23 cellular contexts compared by ENCODE assay signal in genomic region chr16:86806838-86807351, GRCh38.
DNase-seq lines count a peak whose midpoint lies in the region; ATAC-seq and TF ChIP-seq lines count a peak whose summit lies in the region.
"Had no signal": no experiment of that assay in that cellular context is flagged by ENCODE, and none has a peak within 500 bp of the region (broad histone marks: within the 10 kb centered on the region; RNA-seq: fewer than 3 reads in every experiment).

No MANE protein-coding gene starts in this region.

- TF ChIP-seq CTCF in cardiac muscle cell (IDR thresholded peaks at IDR 0.05; ENCODE audit: low read depth, low read length) (no peak), nephron (IDR thresholded peaks at IDR 0.05; ENCODE audit: unreplicated experiment in 3 of 3) (no peak), RWPE1 (conservative IDR thresholded peaks at IDR 0.05; ENCODE audit: low read depth) (no peak)

- no peak overlapping the region for H3K4me3 ChIP-seq in cardiac muscle cell
- H3K4me3 ChIP-seq: BLaER1, GM12878, MG63 had no signal

- H3K4me1 ChIP-seq in cardiac muscle cell (ENCODE audit: low read depth): peaks cover 3% of the 10 kb centered on the region
- H3K4me1 ChIP-seq: BLaER1, parathyroid adenoma had no signal

- H3K27me3 Mint-ChIP-seq in nephron (ENCODE audit: low read depth): peaks cover 34% of the 10 kb centered on the region

- H3K9me3 Mint-ChIP-seq in nephron: no peaks in the 10 kb centered on the region
- H3K9me3 Mint-ChIP-seq: effector memory CD8-positive, alpha-beta T cell had no signal

- H3K9me3 ChIP-seq in cardiac muscle cell (ENCODE audit: low read depth): no peaks in the 10 kb centered on the region
- H3K9me3 ChIP-seq: MG63 had no signal

- POLR2A ChIA-PET in RWPE1 (lab: Yijun Ruan, JAX; ENCODE audit: low non-redundant PET): no interaction called here

- intact Hi-C loops in Right ventricle myocardium inferior (cut with DNase I): no loop called here

- no peaks in the 10 kb centered on the region for H3K36me3 ChIP-seq in cardiac muscle cell
- H3K36me3 ChIP-seq: BLaER1, MG63 had no signal

- H3K4me3 Mint-ChIP-seq in nephron: peak overlapping the region; percentile 31 to 58 (median 39)
- H3K4me3 Mint-ChIP-seq: effector memory CD8-positive, alpha-beta T cell had no signal

- CTCF ChIA-PET in RWPE1 (lab: Yijun Ruan, JAX): no interaction called here

- DNase-seq in cardiac muscle cell (ENCODE audit: low read depth in 1 of 2, low spot score in 1 of 2): peak in 1 of 2 donors; percentile 62
- DNase-seq in Right ventricle myocardium inferior (ENCODE audit: missing footprints): no peak
- DNase-seq in glomerular visceral epithelial cell (ENCODE audit: extremely low spot score): peak; percentile 6
- no peak for DNase-seq in T-helper 9 cell
- DNase-seq in RWPE1 (ENCODE audit: low spot score): no peak
- DNase-seq: activated CD4-positive, alpha-beta T cell treated with anti-CD3 and anti-CD28 coated beads for 48 hours; activated CD8-positive, alpha-beta memory T cell treated with anti-CD3 and anti-CD28 coated beads, Interleukin-2, amount 50 U/mL, for 4 hours; activated effector memory CD4-positive, alpha-beta T cell treated with Interleukin-2 at 50 U/mL for 16 hours; effector memory CD8-positive, alpha-beta T cell; GDM1; hippocampal formation; left ventricle myocardium superior; MG63; NCI-H1694; NCI-H446; stimulated activated CD8-positive, alpha-beta memory T cell treated with anti-CD3 and anti-CD28 coated beads, Interleukin-4, amount 100 ng/mL, for 48 hours; substantia nigra had no signal

- no peaks in the 10 kb centered on the region for H3K36me3 Mint-ChIP-seq in nephron (ENCODE audit: low read depth)

- H3K27ac ChIP-seq in cardiac muscle cell (peak overlapping the region; percentile 36), RWPE1 (no peak overlapping the region)
- H3K27ac ChIP-seq: BLaER1, parathyroid adenoma had no signal

- peaks cover 34% of the 10 kb centered on the region for H3K4me1 Mint-ChIP-seq in nephron

- peak overlapping the region; percentile 5 to 49 (median 40) for H3K27ac Mint-ChIP-seq in nephron
- H3K27ac Mint-ChIP-seq: effector memory CD8-positive, alpha-beta T cell had no signal

- H3K27me3 ChIP-seq in cardiac muscle cell: no peaks in the 10 kb centered on the region
- H3K27me3 ChIP-seq: BLaER1 had no signal

- ATAC-seq in Right ventricle myocardium inferior (no peak), GM21381 (IDR thresholded peaks at IDR 0.05; ENCODE audit: unreplicated experiment) (no peak), GM18868 (IDR thresholded peaks at IDR 0.05; ENCODE audit: unreplicated experiment) (no peak)
- ATAC-seq: effector memory CD8-positive, alpha-beta T cell; GM12878; left ventricle myocardium superior had no signal
